ENCODE assay signal across 1 cellular context in the genomic region with DNA sequence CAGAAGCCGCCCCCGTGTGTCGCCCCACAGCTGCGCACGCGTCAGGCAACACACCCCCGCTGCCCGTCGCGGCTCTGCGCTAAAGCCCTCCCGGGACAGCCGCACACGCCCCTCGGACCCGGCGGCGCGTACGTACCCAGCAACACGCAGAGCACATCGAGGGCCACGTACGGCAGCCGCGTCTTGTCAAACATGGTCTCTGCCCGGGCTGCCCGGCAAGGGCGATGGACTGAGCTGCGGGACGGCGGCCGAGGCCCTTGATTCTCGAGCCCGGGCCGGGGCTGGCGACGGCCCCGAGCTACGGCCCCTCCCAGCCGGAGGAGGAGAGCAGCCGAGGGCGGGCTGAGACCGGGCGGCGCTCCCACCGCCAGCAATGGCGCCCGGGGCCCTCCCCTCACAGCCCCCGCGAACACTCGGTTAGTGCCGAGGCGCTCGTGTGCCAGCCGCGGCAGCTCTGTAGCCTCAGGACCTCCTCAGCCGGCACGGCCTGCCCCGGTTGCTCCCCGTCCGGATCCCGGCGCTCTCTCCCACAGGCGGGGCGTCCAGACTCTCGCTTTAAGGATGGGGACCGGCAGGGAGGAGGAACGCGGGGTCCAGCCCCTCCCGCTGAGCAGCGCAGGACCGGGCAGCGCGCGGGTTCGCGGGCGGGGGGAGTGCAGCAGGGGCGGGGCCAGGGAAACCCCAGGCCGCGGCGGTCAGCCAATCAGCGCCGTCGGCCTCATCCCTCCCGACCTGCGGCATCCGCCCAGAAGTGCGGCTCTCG.
TF ChIP-seq lines count a peak whose summit lies in the region.

A gene (minus strand): TSS at position 529 of the 763 bp plus-strand sequence. CDS start 335 bp downstream, at position 194.

TF ChIP-seq in WTC11, 78 proteins besides CTCF, POLR2A, EP300 and RAD21 (continued from another document and continues in another):
- TF ChIP-seq, protein P1, sequence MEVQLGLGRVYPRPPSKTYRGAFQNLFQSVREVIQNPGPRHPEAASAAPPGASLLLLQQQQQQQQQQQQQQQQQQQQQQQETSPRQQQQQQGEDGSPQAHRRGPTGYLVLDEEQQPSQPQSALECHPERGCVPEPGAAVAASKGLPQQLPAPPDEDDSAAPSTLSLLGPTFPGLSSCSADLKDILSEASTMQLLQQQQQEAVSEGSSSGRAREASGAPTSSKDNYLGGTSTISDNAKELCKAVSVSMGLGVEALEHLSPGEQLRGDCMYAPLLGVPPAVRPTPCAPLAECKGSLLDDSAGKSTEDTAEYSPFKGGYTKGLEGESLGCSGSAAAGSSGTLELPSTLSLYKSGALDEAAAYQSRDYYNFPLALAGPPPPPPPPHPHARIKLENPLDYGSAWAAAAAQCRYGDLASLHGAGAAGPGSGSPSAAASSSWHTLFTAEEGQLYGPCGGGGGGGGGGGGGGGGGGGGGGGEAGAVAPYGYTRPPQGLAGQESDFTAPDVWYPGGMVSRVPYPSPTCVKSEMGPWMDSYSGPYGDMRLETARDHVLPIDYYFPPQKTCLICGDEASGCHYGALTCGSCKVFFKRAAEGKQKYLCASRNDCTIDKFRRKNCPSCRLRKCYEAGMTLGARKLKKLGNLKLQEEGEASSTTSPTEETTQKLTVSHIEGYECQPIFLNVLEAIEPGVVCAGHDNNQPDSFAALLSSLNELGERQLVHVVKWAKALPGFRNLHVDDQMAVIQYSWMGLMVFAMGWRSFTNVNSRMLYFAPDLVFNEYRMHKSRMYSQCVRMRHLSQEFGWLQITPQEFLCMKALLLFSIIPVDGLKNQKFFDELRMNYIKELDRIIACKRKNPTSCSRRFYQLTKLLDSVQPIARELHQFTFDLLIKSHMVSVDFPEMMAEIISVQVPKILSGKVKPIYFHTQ (CRISPR knock-in tag; IDR thresholded peaks at IDR 0.05): no peak; the same call in 1 of the 2 replicates
- TF ChIP-seq, protein P2, sequence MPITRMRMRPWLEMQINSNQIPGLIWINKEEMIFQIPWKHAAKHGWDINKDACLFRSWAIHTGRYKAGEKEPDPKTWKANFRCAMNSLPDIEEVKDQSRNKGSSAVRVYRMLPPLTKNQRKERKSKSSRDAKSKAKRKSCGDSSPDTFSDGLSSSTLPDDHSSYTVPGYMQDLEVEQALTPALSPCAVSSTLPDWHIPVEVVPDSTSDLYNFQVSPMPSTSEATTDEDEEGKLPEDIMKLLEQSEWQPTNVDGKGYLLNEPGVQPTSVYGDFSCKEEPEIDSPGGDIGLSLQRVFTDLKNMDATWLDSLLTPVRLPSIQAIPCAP (CRISPR knock-in tag; IDR thresholded peaks at IDR 0.05): peak; percentile 73; the same call in 1 of the 2 replicates
- TF ChIP-seq, protein P3, sequence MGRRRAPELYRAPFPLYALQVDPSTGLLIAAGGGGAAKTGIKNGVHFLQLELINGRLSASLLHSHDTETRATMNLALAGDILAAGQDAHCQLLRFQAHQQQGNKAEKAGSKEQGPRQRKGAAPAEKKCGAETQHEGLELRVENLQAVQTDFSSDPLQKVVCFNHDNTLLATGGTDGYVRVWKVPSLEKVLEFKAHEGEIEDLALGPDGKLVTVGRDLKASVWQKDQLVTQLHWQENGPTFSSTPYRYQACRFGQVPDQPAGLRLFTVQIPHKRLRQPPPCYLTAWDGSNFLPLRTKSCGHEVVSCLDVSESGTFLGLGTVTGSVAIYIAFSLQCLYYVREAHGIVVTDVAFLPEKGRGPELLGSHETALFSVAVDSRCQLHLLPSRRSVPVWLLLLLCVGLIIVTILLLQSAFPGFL (CRISPR knock-in tag; IDR thresholded peaks at IDR 0.05; ENCODE audit: borderline replicate concordance): no peak
- TF ChIP-seq ZNF121 (CRISPR knock-in tag; IDR thresholded peaks at IDR 0.05) (no peak), GRHL2 (CRISPR knock-in tag; IDR thresholded peaks at IDR 0.05; ENCODE audit: insufficient replicate concordance, severe bottlenecking) (no peak), KAT7 (CRISPR knock-in tag; IDR thresholded peaks at IDR 0.05; ENCODE audit: borderline replicate concordance) (no peak), ZNF671 (CRISPR knock-in tag; IDR thresholded peaks at IDR 0.05) (no peak), JUN (CRISPR knock-in tag; IDR thresholded peaks at IDR 0.05) (no peak), ZNF317 (CRISPR knock-in tag; IDR thresholded peaks at IDR 0.05; ENCODE audit: borderline replicate concordance, low read depth) (peak; percentile 45; the same call in 1 of the 2 replicates), RORB (CRISPR knock-in tag; IDR thresholded peaks at IDR 0.05) (no peak), FOXJ3 (CRISPR knock-in tag; IDR thresholded peaks at IDR 0.05; ENCODE audit: borderline replicate concordance) (no peak), EMX1 (CRISPR knock-in tag; IDR thresholded peaks at IDR 0.05) (no peak), NR3C1 (CRISPR knock-in tag; conservative IDR thresholded peaks at IDR 0.05; ENCODE audit: low read depth) (no peak), NR2C2 (CRISPR knock-in tag; IDR thresholded peaks at IDR 0.05) (no peak), TEAD1 (CRISPR knock-in tag; IDR thresholded peaks at IDR 0.05) (0 out of 2 replicates have a peak, but pooled peaks have one; percentile 74), ZBTB21 (CRISPR knock-in tag; IDR thresholded peaks at IDR 0.05; ENCODE audit: borderline replicate concordance) (no peak; the same call in 1 of the 2 replicates), ZNF416 (CRISPR knock-in tag; IDR thresholded peaks at IDR 0.05) (no peak), IRF2 (CRISPR knock-in tag; IDR thresholded peaks at IDR 0.05; ENCODE audit: borderline replicate concordance, low read depth) (no peak)
- TF ChIP-seq, protein P4, sequence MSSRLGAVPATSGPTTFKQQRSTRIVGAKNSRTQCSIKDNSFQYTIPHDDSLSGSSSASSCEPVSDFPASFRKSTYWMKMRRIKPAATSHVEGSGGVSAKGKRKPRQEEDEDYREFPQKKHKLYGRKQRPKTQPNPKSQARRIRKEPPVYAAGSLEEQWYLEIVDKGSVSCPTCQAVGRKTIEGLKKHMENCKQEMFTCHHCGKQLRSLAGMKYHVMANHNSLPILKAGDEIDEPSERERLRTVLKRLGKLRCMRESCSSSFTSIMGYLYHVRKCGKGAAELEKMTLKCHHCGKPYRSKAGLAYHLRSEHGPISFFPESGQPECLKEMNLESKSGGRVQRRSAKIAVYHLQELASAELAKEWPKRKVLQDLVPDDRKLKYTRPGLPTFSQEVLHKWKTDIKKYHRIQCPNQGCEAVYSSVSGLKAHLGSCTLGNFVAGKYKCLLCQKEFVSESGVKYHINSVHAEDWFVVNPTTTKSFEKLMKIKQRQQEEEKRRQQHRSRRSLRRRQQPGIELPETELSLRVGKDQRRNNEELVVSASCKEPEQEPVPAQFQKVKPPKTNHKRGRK (CRISPR knock-in tag; IDR thresholded peaks at IDR 0.05; ENCODE audit: borderline replicate concordance): no peak
- TF ChIP-seq, protein P5, sequence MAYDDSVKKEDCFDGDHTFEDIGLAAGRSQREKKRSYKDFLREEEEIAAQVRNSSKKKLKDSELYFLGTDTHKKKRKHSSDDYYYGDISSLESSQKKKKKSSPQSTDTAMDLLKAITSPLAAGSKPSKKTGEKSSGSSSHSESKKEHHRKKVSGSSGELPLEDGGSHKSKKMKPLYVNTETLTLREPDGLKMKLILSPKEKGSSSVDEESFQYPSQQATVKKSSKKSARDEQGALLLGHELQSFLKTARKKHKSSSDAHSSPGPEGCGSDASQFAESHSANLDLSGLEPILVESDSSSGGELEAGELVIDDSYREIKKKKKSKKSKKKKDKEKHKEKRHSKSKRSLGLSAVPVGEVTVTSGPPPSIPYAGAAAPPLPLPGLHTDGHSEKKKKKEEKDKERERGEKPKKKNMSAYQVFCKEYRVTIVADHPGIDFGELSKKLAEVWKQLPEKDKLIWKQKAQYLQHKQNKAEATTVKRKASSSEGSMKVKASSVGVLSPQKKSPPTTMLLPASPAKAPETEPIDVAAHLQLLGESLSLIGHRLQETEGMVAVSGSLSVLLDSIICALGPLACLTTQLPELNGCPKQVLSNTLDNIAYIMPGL (CRISPR knock-in tag; IDR thresholded peaks at IDR 0.05): peak; percentile 96; the same call in 1 of the 2 replicates
- TF ChIP-seq, protein P6, sequence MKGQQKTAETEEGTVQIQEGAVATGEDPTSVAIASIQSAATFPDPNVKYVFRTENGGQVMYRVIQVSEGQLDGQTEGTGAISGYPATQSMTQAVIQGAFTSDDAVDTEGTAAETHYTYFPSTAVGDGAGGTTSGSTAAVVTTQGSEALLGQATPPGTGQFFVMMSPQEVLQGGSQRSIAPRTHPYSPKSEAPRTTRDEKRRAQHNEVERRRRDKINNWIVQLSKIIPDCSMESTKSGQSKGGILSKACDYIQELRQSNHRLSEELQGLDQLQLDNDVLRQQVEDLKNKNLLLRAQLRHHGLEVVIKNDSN (CRISPR knock-in tag; IDR thresholded peaks at IDR 0.05): peak; percentile 15; the same call in 1 of the 2 replicates
- TF ChIP-seq, protein P7, sequence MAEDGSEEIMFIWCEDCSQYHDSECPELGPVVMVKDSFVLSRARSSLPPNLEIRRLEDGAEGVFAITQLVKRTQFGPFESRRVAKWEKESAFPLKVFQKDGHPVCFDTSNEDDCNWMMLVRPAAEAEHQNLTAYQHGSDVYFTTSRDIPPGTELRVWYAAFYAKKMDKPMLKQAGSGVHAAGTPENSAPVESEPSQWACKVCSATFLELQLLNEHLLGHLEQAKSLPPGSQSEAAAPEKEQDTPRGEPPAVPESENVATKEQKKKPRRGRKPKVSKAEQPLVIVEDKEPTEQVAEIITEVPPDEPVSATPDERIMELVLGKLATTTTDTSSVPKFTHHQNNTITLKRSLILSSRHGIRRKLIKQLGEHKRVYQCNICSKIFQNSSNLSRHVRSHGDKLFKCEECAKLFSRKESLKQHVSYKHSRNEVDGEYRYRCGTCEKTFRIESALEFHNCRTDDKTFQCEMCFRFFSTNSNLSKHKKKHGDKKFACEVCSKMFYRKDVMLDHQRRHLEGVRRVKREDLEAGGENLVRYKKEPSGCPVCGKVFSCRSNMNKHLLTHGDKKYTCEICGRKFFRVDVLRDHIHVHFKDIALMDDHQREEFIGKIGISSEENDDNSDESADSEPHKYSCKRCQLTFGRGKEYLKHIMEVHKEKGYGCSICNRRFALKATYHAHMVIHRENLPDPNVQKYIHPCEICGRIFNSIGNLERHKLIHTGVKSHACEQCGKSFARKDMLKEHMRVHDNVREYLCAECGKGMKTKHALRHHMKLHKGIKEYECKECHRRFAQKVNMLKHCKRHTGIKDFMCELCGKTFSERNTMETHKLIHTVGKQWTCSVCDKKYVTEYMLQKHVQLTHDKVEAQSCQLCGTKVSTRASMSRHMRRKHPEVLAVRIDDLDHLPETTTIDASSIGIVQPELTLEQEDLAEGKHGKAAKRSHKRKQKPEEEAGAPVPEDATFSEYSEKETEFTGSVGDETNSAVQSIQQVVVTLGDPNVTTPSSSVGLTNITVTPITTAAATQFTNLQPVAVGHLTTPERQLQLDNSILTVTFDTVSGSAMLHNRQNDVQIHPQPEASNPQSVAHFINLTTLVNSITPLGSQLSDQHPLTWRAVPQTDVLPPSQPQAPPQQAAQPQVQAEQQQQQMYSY (CRISPR knock-in tag; IDR thresholded peaks at IDR 0.05): no peak
- TF ChIP-seq, protein P8, sequence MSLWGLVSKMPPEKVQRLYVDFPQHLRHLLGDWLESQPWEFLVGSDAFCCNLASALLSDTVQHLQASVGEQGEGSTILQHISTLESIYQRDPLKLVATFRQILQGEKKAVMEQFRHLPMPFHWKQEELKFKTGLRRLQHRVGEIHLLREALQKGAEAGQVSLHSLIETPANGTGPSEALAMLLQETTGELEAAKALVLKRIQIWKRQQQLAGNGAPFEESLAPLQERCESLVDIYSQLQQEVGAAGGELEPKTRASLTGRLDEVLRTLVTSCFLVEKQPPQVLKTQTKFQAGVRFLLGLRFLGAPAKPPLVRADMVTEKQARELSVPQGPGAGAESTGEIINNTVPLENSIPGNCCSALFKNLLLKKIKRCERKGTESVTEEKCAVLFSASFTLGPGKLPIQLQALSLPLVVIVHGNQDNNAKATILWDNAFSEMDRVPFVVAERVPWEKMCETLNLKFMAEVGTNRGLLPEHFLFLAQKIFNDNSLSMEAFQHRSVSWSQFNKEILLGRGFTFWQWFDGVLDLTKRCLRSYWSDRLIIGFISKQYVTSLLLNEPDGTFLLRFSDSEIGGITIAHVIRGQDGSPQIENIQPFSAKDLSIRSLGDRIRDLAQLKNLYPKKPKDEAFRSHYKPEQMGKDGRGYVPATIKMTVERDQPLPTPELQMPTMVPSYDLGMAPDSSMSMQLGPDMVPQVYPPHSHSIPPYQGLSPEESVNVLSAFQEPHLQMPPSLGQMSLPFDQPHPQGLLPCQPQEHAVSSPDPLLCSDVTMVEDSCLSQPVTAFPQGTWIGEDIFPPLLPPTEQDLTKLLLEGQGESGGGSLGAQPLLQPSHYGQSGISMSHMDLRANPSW (CRISPR knock-in tag; conservative IDR thresholded peaks at IDR 0.05; ENCODE audit: low read depth): no peak
- TF ChIP-seq, protein P9, sequence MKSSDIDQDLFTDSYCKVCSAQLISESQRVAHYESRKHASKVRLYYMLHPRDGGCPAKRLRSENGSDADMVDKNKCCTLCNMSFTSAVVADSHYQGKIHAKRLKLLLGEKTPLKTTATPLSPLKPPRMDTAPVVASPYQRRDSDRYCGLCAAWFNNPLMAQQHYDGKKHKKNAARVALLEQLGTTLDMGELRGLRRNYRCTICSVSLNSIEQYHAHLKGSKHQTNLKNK (CRISPR knock-in tag; IDR thresholded peaks at IDR 0.05): no peak
- TF ChIP-seq, protein P10, sequence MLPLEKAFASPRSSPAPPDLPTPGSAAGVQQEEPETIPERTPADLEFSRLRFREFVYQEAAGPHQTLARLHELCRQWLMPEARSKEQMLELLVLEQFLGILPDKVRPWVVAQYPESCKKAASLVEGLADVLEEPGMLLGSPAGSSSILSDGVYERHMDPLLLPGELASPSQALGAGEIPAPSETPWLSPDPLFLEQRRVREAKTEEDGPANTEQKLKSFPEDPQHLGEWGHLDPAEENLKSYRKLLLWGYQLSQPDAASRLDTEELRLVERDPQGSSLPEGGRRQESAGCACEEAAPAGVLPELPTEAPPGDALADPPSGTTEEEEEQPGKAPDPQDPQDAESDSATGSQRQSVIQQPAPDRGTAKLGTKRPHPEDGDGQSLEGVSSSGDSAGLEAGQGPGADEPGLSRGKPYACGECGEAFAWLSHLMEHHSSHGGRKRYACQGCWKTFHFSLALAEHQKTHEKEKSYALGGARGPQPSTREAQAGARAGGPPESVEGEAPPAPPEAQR (CRISPR knock-in tag; IDR thresholded peaks at IDR 0.05): no peak
- TF ChIP-seq, protein P11, sequence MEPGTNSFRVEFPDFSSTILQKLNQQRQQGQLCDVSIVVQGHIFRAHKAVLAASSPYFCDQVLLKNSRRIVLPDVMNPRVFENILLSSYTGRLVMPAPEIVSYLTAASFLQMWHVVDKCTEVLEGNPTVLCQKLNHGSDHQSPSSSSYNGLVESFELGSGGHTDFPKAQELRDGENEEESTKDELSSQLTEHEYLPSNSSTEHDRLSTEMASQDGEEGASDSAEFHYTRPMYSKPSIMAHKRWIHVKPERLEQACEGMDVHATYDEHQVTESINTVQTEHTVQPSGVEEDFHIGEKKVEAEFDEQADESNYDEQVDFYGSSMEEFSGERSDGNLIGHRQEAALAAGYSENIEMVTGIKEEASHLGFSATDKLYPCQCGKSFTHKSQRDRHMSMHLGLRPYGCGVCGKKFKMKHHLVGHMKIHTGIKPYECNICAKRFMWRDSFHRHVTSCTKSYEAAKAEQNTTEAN (CRISPR knock-in tag; IDR thresholded peaks at IDR 0.05): no peak
